8 cellular contexts compared by ENCODE assay signal in genomic region chr19:2166741-2167738, GRCh38. TPM values are rescaled to one million over a fixed set of nuclear protein-coding genes. Genes with fewer than 3 reads are reported as not detected.
DNase-seq lines count a peak whose midpoint lies in the region; ATAC-seq and TF ChIP-seq lines count a peak whose summit lies in the region.

No MANE protein-coding gene starts in this region.

- H3K27ac ChIP-seq in BLaER1 (peak overlapping the region; percentile 98), stomach (peak overlapping the region; percentile 86 to 99 (median 97))

- TF ChIP-seq CTCF in stomach (IDR thresholded peaks at IDR 0.05) = no peak

- peaks cover 4 to 21% (median 8%) of the 10 kb centered on the region in 3 donors for H3K27me3 Mint-ChIP-seq in immature natural killer cell (ENCODE audit: low read depth in 3 of 3)

- peak overlapping the region; percentile 100 for H3K4me2 ChIP-seq in BLaER1

- H3K36me3 Mint-ChIP-seq in immature natural killer cell = no peaks in the 10 kb centered on the region

- DNase-seq in HT-29 (ENCODE audit: low spot score) = peak; percentile 74
- peak; percentile 80 for DNase-seq in adipocyte (ENCODE audit: low read depth)
- no peak for DNase-seq in immature natural killer cell
- peak; percentile 95 for DNase-seq in stomach
- no peak for DNase-seq in epidermal melanocyte (ENCODE audit: insufficient read length, low spot score)
- no peak for DNase-seq in NCI-H128 (lab: John Stamatoyannopoulos, UW; ENCODE audit: unreplicated experiment)

- H3K36me3 ChIP-seq in BLaER1 (peaks cover 10% of the 10 kb centered on the region; the same call in 1 of the 2 replicates), adipocyte (ENCODE audit: control insufficient read depth, insufficient read depth, low read length, severe bottlenecking) (no peaks in the 10 kb centered on the region), stomach (no peaks in the 10 kb centered on the region)

- H3K9me3 Mint-ChIP-seq in immature natural killer cell = no peaks in the 10 kb centered on the region

- peak overlapping the region; percentile 85 to 99 (median 98) for H3K27ac Mint-ChIP-seq in immature natural killer cell

- peak overlapping the region; percentile 84 for H3K4me3 ChIP-seq in BLaER1
- H3K4me3 ChIP-seq in adipocyte (ENCODE audit: low read length) = peak overlapping the region; percentile 90
- peak overlapping the region in 1 of 4 donors; percentile 15 for H3K4me3 ChIP-seq in stomach

- TF ChIP-seq EP300 in stomach (IDR thresholded peaks at IDR 0.05) = no peak

- peaks cover 75% of the 10 kb centered on the region for H4K20me1 ChIP-seq in BLaER1

- H3K9me3 ChIP-seq in BLaER1 = no peaks in the 10 kb centered on the region
- H3K9me3 ChIP-seq in adipocyte (ENCODE audit: control insufficient read depth, low read length) = no peaks in the 10 kb centered on the region
- no peaks in the 10 kb centered on the region for H3K9me3 ChIP-seq in stomach

- peak overlapping the region; percentile 97 for H3K9ac ChIP-seq in BLaER1
- peak overlapping the region; percentile 89 for H3K9ac ChIP-seq in adipocyte (ENCODE audit: low read length)

- intact Hi-C loops in stomach (cut with DNase I; ENCODE audit: low total_unique reads) = no loop called here

- peak overlapping the region; percentile 83 to 95 (median 92) for H3K4me3 Mint-ChIP-seq in immature natural killer cell

- H3K4me1 ChIP-seq in BLaER1 (peaks cover 79% of the 10 kb centered on the region), adipocyte (ENCODE audit: control insufficient read depth, insufficient read depth, low read length) (peaks cover 67% of the 10 kb centered on the region), stomach (peaks cover 76 to 84% (median 80%) of the 10 kb centered on the region in 4 donors)

- 31 to 41% (median 35%) methylated on average over 22 to 35 of the region's 35 CpGs for WGBS in stomach, 5 donors

- no peak for ATAC-seq in GM18502 (IDR thresholded peaks at IDR 0.05; ENCODE audit: poor library complexity, unreplicated experiment)

- peak in 1 of 4 donors; percentile 59 for TF ChIP-seq POLR2A in stomach (IDR thresholded peaks at IDR 0.05)

- H3K27me3 ChIP-seq in BLaER1 (no peaks in the 10 kb centered on the region), adipocyte (replicated peaks; ENCODE audit: control insufficient read depth, insufficient read depth, low read length) (no peaks in the 10 kb centered on the region), stomach (no peaks in the 10 kb centered on the region)

- peaks cover 63 to 64% of the 10 kb centered on the region in 2 donors for H3K4me1 Mint-ChIP-seq in immature natural killer cell

RNA-seq across cellular contexts. Expression of gene DOT1L, which starts 3.3 kb away (rescaled TPM):
- 12.9 and 19.5 TPM in 2 replicates for total RNA-seq in HT-29 (2014; rRNA removed; shearing (Covaris generic))
- polyA plus RNA-seq in immature natural killer cell (1 to 10 TPM in 1 of 3 donors, under 1 TPM in 2; 0.25 to 1.7 (median 0.31) TPM), stomach (1 to 10 TPM; 3.8 to 6.4 (median 5.0) TPM)
- 10 to 100 TPM; 10.5 to 71.8 (median 28.1) TPM for total RNA-seq in stomach

RNA-seq across cellular contexts. Expression of gene AP3D1, which starts 15.7 kb away (rescaled TPM):
- total RNA-seq in HT-29 (2014; rRNA removed; shearing (Covaris generic)) = 143 and 145 TPM in 2 replicates
- polyA plus RNA-seq in immature natural killer cell (10 to 100 TPM; 11.7 to 44.5 (median 17.9) TPM), stomach (10 to 100 TPM; 53.8 to 59.6 (median 59.4) TPM)
- 100 to 1,000 TPM in 4 of 5 donors, 10 to 100 TPM in 1; 49.0 to 340 (median 134) TPM for total RNA-seq in stomach

Comparison
In these comparisons a context has a peak if more than half of its experiments do, and no peak if none do; other contexts are left out.
1. DNase-seq: peak in HT-29 (single experiment), adipocyte (single experiment) and stomach (single experiment); none in immature natural killer cell (0 of 3), epidermal melanocyte (single experiment) and NCI-H128 (single experiment).